Comparison of ENCODE assay signal across 1 cellular context in genomic region chr4:181162266-181163063, GRCh38.
A peak's percentile ranks its signal among the peaks of the same experiment; 100 is the strongest.
TF ChIP-seq lines count a peak whose summit lies in the region.

No MANE protein-coding gene starts in this region.

TF ChIP-seq in K562, 482 proteins besides CTCF, POLR2A, EP300 and RAD21:
- TF ChIP-seq TSHZ1 (CRISPR knock-in tag; IDR thresholded peaks at IDR 0.05) (no peak), ZNF316 (IDR thresholded peaks at IDR 0.05) (peak; percentile 26; the same call in 1 of the 2 replicates), CUX1 (CRISPR knock-in tag; IDR thresholded peaks at IDR 0.05) (no peak)
TF ChIP-seq in K562: peak in this region for 1.
